ENCODE assay signal across 19 cellular contexts in genomic region chr3:177822826-177823225, GRCh38.
"Had no signal": no experiment of that assay in that cellular context is flagged by ENCODE, and none has a peak within 500 bp of the region (broad histone marks: within the 10 kb centered on the region; RNA-seq: fewer than 3 reads in every experiment).

No MANE protein-coding gene starts in this region.

- H3K36me3 ChIP-seq: adrenal gland, right atrium auricular region, thoracic aorta had no signal

- H3K9me3 ChIP-seq: adrenal gland, right atrium auricular region, thoracic aorta had no signal

- H3K4me3 ChIP-seq: adrenal gland, hepatocyte, lung, right atrium auricular region, thoracic aorta had no signal

- H3K9me3 Mint-ChIP-seq: activated T-helper 1 cell treated with anti-CD3 and anti-CD28 coated beads, Interleukin-12 subunit alpha, Interleukin-12 subunit beta, Interleukin-2, Interleukin-4 antibody, amounts not matched to agents 30 ng/mL and 10 ng/mL and 1 ng/mL, durations not matched to agents 14 hours and 24 hours and 36 hours; dendritic cell treated with granulocyte-macrophage colony-stimulating factor and Interleukin-4, amounts not matched to agents 40 ng/mL and 50 ng/mL, for 4 days had no signal

- ATAC-seq: activated CD4-positive, CD25-positive, alpha-beta regulatory T cell treated with anti-CD3 and anti-CD28 coated beads, Interleukin-2, amount 50 U/mL, for 24 hours; activated naive CD4-positive, alpha-beta T cell treated with anti-CD3 and anti-CD28 coated beads, Interleukin-2, amount 50 U/mL, for 72 hours had no signal

- DNase-seq: activated gamma-delta T cell treated with Interleukin-2 at 50 U/mL for 16 hours; activated T-cell treated with anti-CD3 and anti-CD28 coated beads for 4 hours; adrenal gland; effector CD8-positive, alpha-beta T cell; foreskin fibroblast; occipital lobe; small intestine; stimulated activated CD4-positive, alpha-beta T cell treated with anti-CD3 and anti-CD28 coated beads, Interleukin-4, amount 100 ng/mL, for 1 hour; T-helper 1 cell; T-helper 9 cell had no signal

- H3K27me3 Mint-ChIP-seq: progenitor cell of endocrine pancreas had no signal

- H3K27ac Mint-ChIP-seq: activated T-helper 1 cell treated with anti-CD3 and anti-CD28 coated beads, Interleukin-12 subunit alpha, Interleukin-12 subunit beta, Interleukin-2, Interleukin-4 antibody, amounts not matched to agents 30 ng/mL and 10 ng/mL and 1 ng/mL, durations not matched to agents 14 hours and 24 hours and 36 hours; dendritic cell treated with granulocyte-macrophage colony-stimulating factor and Interleukin-4, amounts not matched to agents 40 ng/mL and 50 ng/mL, for 4 days; progenitor cell of endocrine pancreas had no signal

- H3K4me3 Mint-ChIP-seq: activated T-helper 1 cell treated with anti-CD3 and anti-CD28 coated beads, Interleukin-12 subunit alpha, Interleukin-12 subunit beta, Interleukin-2, Interleukin-4 antibody, amounts not matched to agents 30 ng/mL and 10 ng/mL and 1 ng/mL, durations not matched to agents 14 hours and 24 hours and 36 hours; dendritic cell treated with granulocyte-macrophage colony-stimulating factor and Interleukin-4, amounts not matched to agents 40 ng/mL and 50 ng/mL, for 4 days had no signal

- H3K27me3 ChIP-seq: adrenal gland, hepatocyte, right atrium auricular region had no signal
